ENCODE assay signal across 10 cellular contexts in the genomic region with DNA sequence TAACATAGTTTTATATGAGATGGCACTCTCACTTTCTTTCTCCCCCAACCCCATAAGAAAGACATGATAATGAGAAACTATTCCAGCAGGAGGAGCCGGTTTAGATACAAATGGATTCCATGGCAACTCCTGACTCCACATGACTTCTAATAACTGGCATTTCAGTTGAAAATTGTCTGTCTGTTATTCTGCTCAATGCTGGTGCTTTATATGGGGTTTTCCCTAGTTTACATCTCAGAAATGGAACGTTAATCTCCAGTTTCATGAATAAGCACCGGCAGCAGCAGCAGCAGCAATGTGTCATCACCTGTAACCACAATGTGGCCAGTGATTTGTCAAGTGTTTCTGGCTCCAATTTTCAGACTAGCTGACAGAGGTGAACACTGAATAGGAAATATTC. TPM values are rescaled to one million over a fixed set of nuclear protein-coding genes. Genes with fewer than 3 reads are reported as not detected.
DNase-seq lines count a peak whose midpoint lies in the region; ATAC-seq, FAIRE-seq and TF ChIP-seq lines count a peak whose summit lies in the region.
"Had no signal": no experiment of that assay in that cellular context is flagged by ENCODE, and none has a peak within 500 bp of the region (broad histone marks: within the 10 kb centered on the region; RNA-seq: fewer than 3 reads in every experiment).

No MANE protein-coding gene starts in this region.

- peaks cover 37% of the 10 kb centered on the region for H3K4me1 Mint-ChIP-seq in activated CD8-positive, alpha-beta memory T cell treated with anti-CD3 and anti-CD28 coated beads, Interleukin-2, amount 10 ng/mL, durations not matched to agents 7 days and 5 days

- H3K9me3 ChIP-seq in HepG2 (ENCODE audit: low read length) (no peaks in the 10 kb centered on the region), small intestine (ENCODE audit: control insufficient read depth, low read depth) (no peaks in the 10 kb centered on the region)

- H2AFZ ChIP-seq in HepG2 (ENCODE audit: low read length), result no peak overlapping the region

- CTCF ChIA-PET in activated CD8-positive, alpha-beta memory T cell treated with anti-CD3 and anti-CD28 coated beads, Interleukin-2, amount 10 ng/mL, durations not matched to agents 7 days and 5 days (lab: Charles Lee), result interaction anchor here (1.0 to 1.1 kb wide), 2 partner anchors 191 to 361 kb away, joined by 3 read pairs; no protein-coding TSS in a partner anchor
- CTCF ChIA-PET in HepG2 (lab: Yijun Ruan, JAX; ENCODE audit: low intra/inter-chr PET ratio, low total read pairs), result no interaction called here

- intact Hi-C loops in HepG2 (cut with micrococcal nuclease; ENCODE audit: unreplicated experiment), result no loop called here

- no peak overlapping the region for H3K4me3 Mint-ChIP-seq in activated CD8-positive, alpha-beta memory T cell treated with anti-CD3 and anti-CD28 coated beads, Interleukin-2, amount 10 ng/mL, durations not matched to agents 7 days and 5 days
- H3K4me3 Mint-ChIP-seq: naive B cell had no signal

- TF ChIP-seq RAD21 in HepG2 (CRISPR knock-in tag; IDR thresholded peaks at IDR 0.05), result no peak

- FAIRE-seq in HepG2 (lab: Jason Lieb, UNC) (no peak), small intestine (lab: Jason Lieb, UNC) (no peak)
- FAIRE-seq: G401.6 had no signal

- TF ChIP-seq EP300 in HepG2 (IDR thresholded peaks at IDR 0.05; ENCODE audit: low read depth in 2 of 2, low read length in 2 of 2), result no peak
- no peak for TF ChIP-seq EP300 in HepG2 (CRISPR knock-in tag; IDR thresholded peaks at IDR 0.05; ENCODE audit: borderline replicate concordance)

- H3K36me3 ChIP-seq in HepG2 (replicated peaks in 1 of 2; ENCODE audit: control insufficient read depth in 1 of 2, insufficient read depth in 2 of 2, low read length in 2 of 2) (no peaks in the 10 kb centered on the region), small intestine (ENCODE audit: control insufficient read depth in 2 of 2, insufficient read depth in 2 of 2, low read length in 2 of 2) (no peaks in the 10 kb centered on the region)

- POLR2A ChIA-PET in HepG2 (lab: Yijun Ruan, JAX), result no interaction called here

- H4K20me1 ChIP-seq in HepG2 (ENCODE audit: insufficient read depth, low read length), result no peaks in the 10 kb centered on the region

- peaks cover 58% of the 10 kb centered on the region for H3K27me3 Mint-ChIP-seq in activated CD8-positive, alpha-beta memory T cell treated with anti-CD3 and anti-CD28 coated beads, Interleukin-2, amount 10 ng/mL, durations not matched to agents 7 days and 5 days

- H3K4me1 ChIP-seq in HepG2 (ENCODE audit: insufficient read depth, low read length), result no peaks in the 10 kb centered on the region
- H3K4me1 ChIP-seq in small intestine (ENCODE audit: control insufficient read depth in 2 of 2, insufficient read depth in 1 of 2, low read depth in 1 of 2, low read length in 1 of 2), result no peaks in the 10 kb centered on the region

- peak; percentile 74 for ATAC-seq in activated CD8-positive, alpha-beta memory T cell treated with anti-CD3 and anti-CD28 coated beads, Interleukin-2, amount 10 ng/mL, durations not matched to agents 7 days and 5 days
- ATAC-seq in HG02763 (IDR thresholded peaks at IDR 0.05; ENCODE audit: unreplicated experiment), result peak; percentile 89
- ATAC-seq in HepG2, result no peak

- 0% methylated on average over 3 of the region's 3 CpGs for WGBS in HepG2 (ENCODE audit: low lambda C conversion rate)
- 13 to 21% (median 16%) methylated on average over 3 of the region's 3 CpGs for WGBS in small intestine, 3 donors

- in situ Hi-C loops in HepG2 (cut with HindIII; ENCODE audit: extremely low pct_ligation_motif_present, low pct_unique_long_range_greater_than_20kb), result no loop called here

- H3K27me3 ChIP-seq in HepG2 (ENCODE audit: control insufficient read depth in 1 of 2, insufficient read depth in 2 of 2, low read length in 2 of 2) (peaks cover 3 to 13% of the 10 kb centered on the region in 2 experiments; a peak in 4 of 5 replicates), small intestine (ENCODE audit: control insufficient read depth in 2 of 2, insufficient read depth in 2 of 2, low read length in 2 of 2) (peaks cover 5 to 31% of the 10 kb centered on the region in 2 donors)

- H3K27ac ChIP-seq in HepG2 (ENCODE audit: extremely low read length, insufficient read depth, low read length) (no peak overlapping the region), small intestine (ENCODE audit: low read depth in 1 of 2, low read length in 1 of 2) (no peak overlapping the region)

- peaks cover 9% of the 10 kb centered on the region for H3K36me3 Mint-ChIP-seq in activated CD8-positive, alpha-beta memory T cell treated with anti-CD3 and anti-CD28 coated beads, Interleukin-2, amount 10 ng/mL, durations not matched to agents 7 days and 5 days
- H3K36me3 Mint-ChIP-seq: naive B cell had no signal

- H3K4me2 ChIP-seq in HepG2 (ENCODE audit: low read depth, low read length), result no peak overlapping the region

- no TSS peak for BruUV-seq in HepG2 (replicated peaks; lab: Mats Ljungman, UMichigan)

- H3K9ac ChIP-seq in HepG2 (ENCODE audit: insufficient read depth, low read depth, low read length), result no peak overlapping the region

- peak; percentile 80 for DNase-seq in activated CD8-positive, alpha-beta memory T cell treated with anti-CD3 and anti-CD28 coated beads, Interleukin-2, amount 10 ng/mL, durations not matched to agents 7 days and 5 days
- DNase-seq in activated CD8-positive, alpha-beta memory T cell treated with anti-CD3 and anti-CD28 coated beads, Interleukin-2, amount 50 U/mL, for 48 hours, result no peak
- DNase-seq in NCI-H748 treated with DMSO at 0.1 percent for 48 hours (lab: John Stamatoyannopoulos, UW), result peak; percentile 55
- DNase-seq in renal cortical epithelial cell (ENCODE audit: low read depth), result peak; percentile 83
- no peak for DNase-seq in HepG2 (ENCODE audit: low spot score)
- DNase-seq in islet precursor cell, result no peak
- DNase-seq in small intestine, result no peak
- DNase-seq: naive B cell had no signal

- no peaks in the 10 kb centered on the region for H3K9me3 Mint-ChIP-seq in activated CD8-positive, alpha-beta memory T cell treated with anti-CD3 and anti-CD28 coated beads, Interleukin-2, amount 10 ng/mL, durations not matched to agents 7 days and 5 days (ENCODE audit: low read depth)

- TF ChIP-seq POLR2A in HepG2 (IDR thresholded peaks at IDR 0.05; ENCODE audit: insufficient read depth in 1 of 2, low read depth in 2 of 2, low read length in 2 of 2), result no peak

- H3K79me2 ChIP-seq in HepG2 (ENCODE audit: insufficient read depth, low read length), result no peaks in the 10 kb centered on the region

- no peak for TF ChIP-seq CTCF in HepG2 (CRISPR knock-in tag; IDR thresholded peaks at IDR 0.05)

- H3K4me3 ChIP-seq in HepG2 (replicated peaks in 1 of 3; ENCODE audit: insufficient read depth in 1 of 3, low read depth in 2 of 3, low read length in 3 of 3), result no peak overlapping the region
- no peak overlapping the region for H3K4me3 ChIP-seq in small intestine (ENCODE audit: low read depth in 1 of 2, low read length in 2 of 2)

- peak overlapping the region; percentile 4 for H3K27ac Mint-ChIP-seq in activated CD8-positive, alpha-beta memory T cell treated with anti-CD3 and anti-CD28 coated beads, Interleukin-2, amount 10 ng/mL, durations not matched to agents 7 days and 5 days
- H3K27ac Mint-ChIP-seq: naive B cell had no signal

TF ChIP-seq in HepG2, 621 proteins besides CTCF, POLR2A, EP300 and RAD21 (continues in another document):
- TF ChIP-seq NFE2 (CRISPR knock-in tag; IDR thresholded peaks at IDR 0.05) (no peak), MZF1 (CRISPR knock-in tag; IDR thresholded peaks at IDR 0.05; ENCODE audit: borderline replicate concordance) (no peak)

RNA-seq across cellular contexts. Expression of gene SIM1, which starts 8.0 kb away (rescaled TPM):
- under 1 TPM in 1 of 2 experiments, not detected in 1; 0.07 TPM for total RNA-seq in activated CD8-positive, alpha-beta memory T cell treated with anti-CD3 and anti-CD28 coated beads, Interleukin-2, amount 10 ng/mL, durations not matched to agents 7 days and 5 days
- total RNA-seq in renal cortical epithelial cell, result 5.6 and 30.8 TPM in 2 replicates
- not detected in 2 replicates for total RNA-seq in HepG2 (2016; rRNA removed; fragmentation: Illumina TruSeq; extraction: Trizol)
- not detected in 2 replicates for total RNA-seq in HepG2 (2016; cell fraction: cytosol; rRNA removed; fragmentation: Illumina TruSeq; extraction: Trizol; ENCODE audit: low read depth)
- total RNA-seq in HepG2 (2016; cell fraction: insoluble cytoplasmic fraction; rRNA removed; fragmentation: Illumina TruSeq; extraction: Trizol), result not detected in 2 replicates
- total RNA-seq in HepG2 (2016; cell fraction: membrane; rRNA removed; fragmentation: Illumina TruSeq; extraction: Trizol), result not detected in 2 replicates
- not detected in 2 replicates for total RNA-seq in HepG2 (2016; cell fraction: nucleus; rRNA removed; fragmentation: Illumina TruSeq; extraction: Trizol)
- polyA plus RNA-seq in HepG2 (2011; rRNA removed), result not detected in 2 replicates
- not detected in 2 replicates for polyA plus RNA-seq in HepG2 (2011; cell fraction: cytosol; rRNA removed)
- not detected in 2 replicates for polyA plus RNA-seq in HepG2 (2011; cell fraction: nucleus; rRNA removed)
- not detected in 2 replicates for polyA plus RNA-seq in HepG2 (2012)
- not detected in 2 replicates for polyA plus RNA-seq in HepG2 (2016; cell fraction: cytosol; fragmentation: Illumina TruSeq; extraction: Trizol; ENCODE audit: low read depth)
- not detected in 2 replicates for polyA plus RNA-seq in HepG2 (2016; cell fraction: insoluble cytoplasmic fraction; fragmentation: Illumina TruSeq; extraction: Trizol; ENCODE audit: low read depth)
- not detected in 2 replicates for polyA plus RNA-seq in HepG2 (2016; cell fraction: membrane; fragmentation: Illumina TruSeq; extraction: Trizol; ENCODE audit: low read depth)
- polyA plus RNA-seq in HepG2 (2016; cell fraction: nucleus; fragmentation: Illumina TruSeq; extraction: Trizol; ENCODE audit: insufficient read depth, low read depth), result not detected in 2 replicates
- not detected in 2 replicates for polyA minus RNA-seq in HepG2 (2011; rRNA and poly(A)+ RNA removed; ENCODE audit: low replicate concordance)
- not detected in 2 replicates for polyA minus RNA-seq in HepG2 (2011; cell fraction: cytosol; rRNA and poly(A)+ RNA removed)
- not detected in 2 replicates for polyA minus RNA-seq in HepG2 (2011; cell fraction: nucleus; rRNA and poly(A)+ RNA removed)
- polyA plus RNA-seq in small intestine, result not detected

Comparison
In these comparisons a context has a peak if more than half of its experiments do, and no peak if none do; other contexts are left out.
1. DNase-seq: peak in activated CD8-positive, alpha-beta memory T cell treated with anti-CD3 and anti-CD28 coated beads, Interleukin-2, amount 10 ng/mL, durations not matched to agents 7 days and 5 days (single experiment), NCI-H748 treated with DMSO at 0.1 percent for 48 hours (single experiment) and renal cortical epithelial cell (single experiment); none in activated CD8-positive, alpha-beta memory T cell treated with anti-CD3 and anti-CD28 coated beads, Interleukin-2, amount 50 U/mL, for 48 hours (single experiment), HepG2 (single experiment), islet precursor cell (single experiment) and small intestine (single experiment).